2 cellular contexts compared by ENCODE assay signal in the genomic region with DNA sequence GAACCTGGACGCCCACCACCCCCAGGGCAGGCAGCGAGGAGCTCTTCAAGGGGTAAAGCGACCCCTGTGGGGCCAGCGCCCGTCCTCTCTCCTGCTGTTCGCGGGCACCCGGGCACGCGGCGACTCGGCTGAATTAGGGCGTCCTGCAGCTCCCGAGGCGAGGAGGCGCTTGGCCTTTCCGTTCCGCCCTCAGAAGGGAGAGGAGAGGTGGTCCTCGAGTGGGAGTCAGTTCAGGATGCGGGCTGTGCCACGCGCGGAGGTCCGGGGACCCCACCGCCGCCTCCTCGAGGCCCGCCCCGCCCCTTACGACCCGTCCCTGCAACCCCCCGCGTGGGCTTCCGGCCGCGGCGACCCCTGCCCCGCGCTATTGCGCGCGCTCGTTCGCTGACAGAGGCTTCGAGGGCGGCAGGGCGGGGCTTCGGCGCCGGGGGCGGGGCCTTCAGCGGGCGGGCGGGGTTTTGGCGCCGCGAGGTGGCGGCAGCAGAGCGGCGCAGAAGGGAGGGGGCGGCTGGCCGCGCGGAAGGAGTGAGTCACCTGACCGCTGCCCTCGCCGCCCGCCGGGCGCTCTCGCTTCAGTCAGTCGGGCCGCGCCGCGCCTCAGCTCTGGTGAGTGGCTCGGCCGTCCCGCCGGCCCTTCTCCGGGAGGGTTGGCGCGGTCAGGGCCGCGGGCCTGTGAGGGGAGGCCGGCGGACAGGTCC.
TF ChIP-seq lines count a peak whose summit lies in the region.

A gene (plus strand): TSS at position 575 of the 698 bp plus-strand sequence. CDS start 22,359 bp downstream, outside the sequence.

TF ChIP-seq in IMR-90, 13 proteins besides CTCF, POLR2A, EP300 and RAD21:
- TF ChIP-seq SMC3 (IDR thresholded peaks at IDR 0.05; ENCODE audit: low read depth, low read length) (peak; percentile 41; the same call in 1 of the 2 replicates), CEBPB (IDR thresholded peaks at IDR 0.05; ENCODE audit: low read depth, low read length) (no peak), RCOR1 (IDR thresholded peaks at IDR 0.05; ENCODE audit: insufficient replicate concordance, low read length) (no peak), RFX5 (IDR thresholded peaks at IDR 0.05; ENCODE audit: low read depth, low read length) (no peak), NFE2L2 (IDR thresholded peaks at IDR 0.05; ENCODE audit: low read depth, low read length) (no peak), BHLHE40 (IDR thresholded peaks at IDR 0.05; ENCODE audit: low read depth, low read length) (peak; percentile 57), CHD1 (IDR thresholded peaks at IDR 0.05; ENCODE audit: low read depth, low read length) (0 out of 2 replicates have a peak, but pooled peaks have one; percentile 67), MAZ (IDR thresholded peaks at IDR 0.05; ENCODE audit: borderline replicate concordance, low read depth, low read length) (peak; percentile 97), FOS (IDR thresholded peaks at IDR 0.05; ENCODE audit: low read depth, low read length) (peak; percentile 72), MAFK (IDR thresholded peaks at IDR 0.05; ENCODE audit: low read depth, low read length) (no peak), MXI1 (IDR thresholded peaks at IDR 0.05; ENCODE audit: borderline replicate concordance, low read depth, low read length) (peak; percentile 28; the same call in 1 of the 2 replicates)
- TF ChIP-seq, protein P1, sequence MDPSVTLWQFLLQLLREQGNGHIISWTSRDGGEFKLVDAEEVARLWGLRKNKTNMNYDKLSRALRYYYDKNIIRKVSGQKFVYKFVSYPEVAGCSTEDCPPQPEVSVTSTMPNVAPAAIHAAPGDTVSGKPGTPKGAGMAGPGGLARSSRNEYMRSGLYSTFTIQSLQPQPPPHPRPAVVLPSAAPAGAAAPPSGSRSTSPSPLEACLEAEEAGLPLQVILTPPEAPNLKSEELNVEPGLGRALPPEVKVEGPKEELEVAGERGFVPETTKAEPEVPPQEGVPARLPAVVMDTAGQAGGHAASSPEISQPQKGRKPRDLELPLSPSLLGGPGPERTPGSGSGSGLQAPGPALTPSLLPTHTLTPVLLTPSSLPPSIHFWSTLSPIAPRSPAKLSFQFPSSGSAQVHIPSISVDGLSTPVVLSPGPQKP (IDR thresholded peaks at IDR 0.05; ENCODE audit: borderline replicate concordance, low read depth, low read length) = no peak
- TF ChIP-seq, protein P2, sequence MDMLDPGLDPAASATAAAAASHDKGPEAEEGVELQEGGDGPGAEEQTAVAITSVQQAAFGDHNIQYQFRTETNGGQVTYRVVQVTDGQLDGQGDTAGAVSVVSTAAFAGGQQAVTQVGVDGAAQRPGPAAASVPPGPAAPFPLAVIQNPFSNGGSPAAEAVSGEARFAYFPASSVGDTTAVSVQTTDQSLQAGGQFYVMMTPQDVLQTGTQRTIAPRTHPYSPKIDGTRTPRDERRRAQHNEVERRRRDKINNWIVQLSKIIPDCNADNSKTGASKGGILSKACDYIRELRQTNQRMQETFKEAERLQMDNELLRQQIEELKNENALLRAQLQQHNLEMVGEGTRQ (IDR thresholded peaks at IDR 0.05; ENCODE audit: low read depth, low read length) = peak; percentile 74; the same call in 1 of the 2 replicates
TF ChIP-seq in IMR-90: peak in this region for 7.

TF ChIP-seq in endothelial cell of umbilical vein, 7 proteins besides CTCF, POLR2A, EP300 and RAD21:
- TF ChIP-seq POLR2AphosphoS5 (IDR thresholded peaks at IDR 0.05; ENCODE audit: insufficient read depth, low read depth, low read length) (peak; percentile 94), MYC (IDR thresholded peaks at IDR 0.05; ENCODE audit: low read depth, low read length) (no peak), FOS (IDR thresholded peaks at IDR 0.05; ENCODE audit: borderline replicate concordance, insufficient read depth, low read length) (peak; percentile 76), JUN (IDR thresholded peaks at IDR 0.05; ENCODE audit: borderline replicate concordance, insufficient read depth, insufficient read length, low read depth) (no peak)
- TF ChIP-seq, protein P3, sequence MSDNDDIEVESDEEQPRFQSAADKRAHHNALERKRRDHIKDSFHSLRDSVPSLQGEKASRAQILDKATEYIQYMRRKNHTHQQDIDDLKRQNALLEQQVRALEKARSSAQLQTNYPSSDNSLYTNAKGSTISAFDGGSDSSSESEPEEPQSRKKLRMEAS (IDR thresholded peaks at IDR 0.05; ENCODE audit: insufficient read depth, insufficient read length) = peak; percentile 32
